In the genomic region with DNA sequence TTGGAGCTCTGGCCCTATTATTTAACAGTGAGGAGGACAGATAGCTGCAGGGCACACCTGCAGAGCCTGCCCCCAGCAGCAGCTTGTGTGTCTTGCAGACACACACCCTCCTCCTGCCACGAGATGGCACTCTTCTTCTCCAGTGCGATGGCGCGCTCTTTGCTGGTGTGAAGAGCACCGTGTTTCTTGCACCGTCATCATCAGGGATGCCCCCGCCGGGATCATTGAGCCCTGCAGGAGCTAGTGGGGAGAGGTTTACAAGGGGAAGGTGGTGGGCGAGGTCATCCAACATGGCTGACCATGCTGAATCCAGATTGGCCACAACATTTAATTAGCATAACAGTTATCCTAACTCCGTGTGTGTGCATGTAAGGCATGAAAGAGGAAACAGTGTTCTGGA, we compare ENCODE assay signal across 8 cellular contexts.
DNase-seq lines count a peak whose midpoint lies in the region; ATAC-seq lines count a peak whose summit lies in the region.

No MANE protein-coding gene starts in this region.

- peak; percentile 50 for DNase-seq in activated gamma-delta T cell treated with Interleukin-2 at 50 U/mL for 16 hours
- no peak for DNase-seq in activated gamma-delta T cell (lab: John Stamatoyannopoulos, UW)
- peak; percentile 89 to 97 (median 94) for DNase-seq in NCI-H1417 (lab: John Stamatoyannopoulos, UW)
- DNase-seq in T-cell, result peak; percentile 10 to 66 (median 42)
- DNase-seq in amniotic epithelial cell (ENCODE audit: low read depth), result peak; percentile 72
- DNase-seq in hepatic stellate cell (ENCODE audit: low spot score), result peak; percentile 75

- POLR2A ChIA-PET in T-cell (lab: Charles Lee), result no interaction called here

- no peaks in the 10 kb centered on the region for H3K9me3 ChIP-seq in skeletal muscle satellite cell (replicated peaks; ENCODE audit: low read length)

- peak; percentile 99 for ATAC-seq in HG02852 (IDR thresholded peaks at IDR 0.05; ENCODE audit: unreplicated experiment)
- ATAC-seq in T-cell (replicated peaks in 1 of 4), result peak; percentile 76 to 86 (median 81)

- H3K4me1 ChIP-seq in skeletal muscle satellite cell (ENCODE audit: control insufficient read depth, insufficient read depth, low read length), result no peaks in the 10 kb centered on the region

- H3K4me3 ChIP-seq in skeletal muscle satellite cell (ENCODE audit: low read length), result peak overlapping the region; percentile 28

- peaks cover 43% of the 10 kb centered on the region for H3K36me3 ChIP-seq in skeletal muscle satellite cell (ENCODE audit: insufficient read depth, low read length)

- peaks cover 18 to 25% of the 10 kb centered on the region in 2 donors for H3K27me3 Mint-ChIP-seq in T-cell

- H3K4me2 ChIP-seq in skeletal muscle satellite cell (ENCODE audit: low read length), result peak overlapping the region; percentile 31

- no peaks in the 10 kb centered on the region for H3K36me3 Mint-ChIP-seq in T-cell

- no peak overlapping the region for H3K27ac Mint-ChIP-seq in T-cell

- H3K4me1 Mint-ChIP-seq in T-cell, result peaks cover 4 to 6% (median 6%) of the 10 kb centered on the region in 3 donors

- no peak overlapping the region for H3K9ac ChIP-seq in skeletal muscle satellite cell (ENCODE audit: low read depth, low read length)

- no peaks in the 10 kb centered on the region for H3K27me3 ChIP-seq in skeletal muscle satellite cell (ENCODE audit: control insufficient read depth, insufficient read depth, low read length)

- peak overlapping the region in 1 of 3 donors; percentile 34 for H3K4me3 Mint-ChIP-seq in T-cell

- no peaks in the 10 kb centered on the region for H3K9me3 Mint-ChIP-seq in T-cell

- CTCF ChIA-PET in T-cell (lab: Charles Lee), result interaction anchor here (0.6 to 1.5 kb wide), 6 partner anchors 37 to 421 kb away, joined by 3 to 4 read pairs (median 3); partner anchors contain the start of gene RAB20 (in 1 of the 2)
